Comparison of ENCODE assay signal across 22 cellular contexts in the genomic region with DNA sequence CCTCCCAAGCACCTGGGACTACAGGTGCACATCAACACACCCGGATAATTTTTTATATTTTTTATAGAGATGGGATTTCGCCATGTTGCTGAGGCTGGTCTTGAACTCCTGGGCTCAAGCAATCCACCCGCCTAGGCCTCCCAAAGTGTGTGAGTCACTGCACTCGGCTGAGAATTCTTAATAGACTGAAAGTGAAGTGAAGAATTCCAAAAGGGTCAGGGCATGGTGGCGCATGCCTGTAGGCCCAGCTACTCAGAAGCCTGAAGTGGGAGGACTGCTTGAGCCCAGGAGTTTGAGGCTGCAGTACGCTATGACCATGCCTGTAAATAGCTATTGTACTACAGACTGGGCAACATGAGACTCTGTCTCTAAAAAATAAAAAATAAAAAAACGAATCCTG.
"Had no signal": no experiment of that assay in that cellular context is flagged by ENCODE, and none has a peak within 500 bp of the region (broad histone marks: within the 10 kb centered on the region; RNA-seq: fewer than 3 reads in every experiment).

No MANE protein-coding gene starts in this region.

- DNase-seq: activated CD4-positive, alpha-beta T cell treated with anti-CD3 and anti-CD28 coated beads, Interleukin-2, amount 50 U/mL, for 48 hours; activated CD8-positive, alpha-beta memory T cell treated with anti-CD3 and anti-CD28 coated beads, Interleukin-2, amount 50 U/mL, for 48 hours; activated naive CD4-positive, alpha-beta T cell treated with anti-CD3 and anti-CD28 coated beads for 36 hours; activated naive CD8-positive, alpha-beta T cell treated with anti-CD3 and anti-CD28 coated beads, Interleukin-2, amount 10 ng/mL, durations not matched to agents 7 days and 5 days; activated T-cell treated with anti-CD3 and anti-CD28 coated beads, Interleukin-2, amount 50 U/mL, for 4 hours; amygdala; cerebellar nuclear complex; foreskin fibroblast; naive B cell; nucleus accumbens; retina; stimulated activated CD4-positive, alpha-beta T cell treated with anti-CD3 and anti-CD28 coated beads, Interleukin-12 subunit alpha, Interleukin-12 subunit beta, amount 100 ng/mL, for 4 hours; stimulated activated CD4-positive, alpha-beta T cell treated with anti-CD3 and anti-CD28 coated beads, Interleukin-4, amount 100 ng/mL, for 4 hours; stimulated activated naive CD8-positive, alpha-beta T cell treated with anti-CD3 and anti-CD28 coated beads, Interleukin-15, Interleukin-2, amounts not matched to agents 100 U/mL and 50 U/mL, for 24 hours; substantia nigra; T-helper 9 cell; tibial artery; uterus had no signal

- H3K27me3 ChIP-seq: hepatocyte, tibial artery, uterus had no signal

- H3K27me3 Mint-ChIP-seq: activated naive CD8-positive, alpha-beta T cell treated with anti-CD3 and anti-CD28 coated beads, Interleukin-2, amount 10 ng/mL, durations not matched to agents 7 days and 5 days; naive B cell had no signal

- H3K4me3 Mint-ChIP-seq: activated naive CD4-positive, alpha-beta T cell treated with anti-CD3 and anti-CD28 coated beads for 36 hours; activated naive CD8-positive, alpha-beta T cell treated with anti-CD3 and anti-CD28 coated beads, Interleukin-2, amount 10 ng/mL, durations not matched to agents 7 days and 5 days; activated T-cell treated with anti-CD3 and anti-CD28 coated beads, Interleukin-2, amount 50 U/mL, for 4 hours; naive B cell; WTC11 had no signal

- H3K27ac ChIP-seq: hepatocyte, tibial artery, uterus had no signal

- H3K27ac Mint-ChIP-seq: activated naive CD4-positive, alpha-beta T cell treated with anti-CD3 and anti-CD28 coated beads for 36 hours; activated naive CD8-positive, alpha-beta T cell treated with anti-CD3 and anti-CD28 coated beads, Interleukin-2, amount 10 ng/mL, durations not matched to agents 7 days and 5 days; activated T-helper 2 cell treated with anti-CD3 and anti-CD28 coated beads, Interferon-gamma antibody, Interleukin-2, Interleukin-4, amounts not matched to agents 10 μg/mL and 5 μg/mL and 100 μg/mL, durations not matched to agents 14 hours and 24 hours and 36 hours; WTC11 had no signal

- ATAC-seq: activated T-cell treated with anti-CD3 and anti-CD28 coated beads, Interleukin-2, amount 50 U/mL, for 4 hours; stimulated activated naive CD8-positive, alpha-beta T cell treated with anti-CD3 and anti-CD28 coated beads, Interleukin-15, Interleukin-2, amounts not matched to agents 100 U/mL and 50 U/mL, for 24 hours; WTC11 had no signal

- H3K9me3 ChIP-seq: tibial artery, uterus had no signal

- H3K9me3 Mint-ChIP-seq: activated naive CD4-positive, alpha-beta T cell treated with anti-CD3 and anti-CD28 coated beads for 36 hours; activated naive CD8-positive, alpha-beta T cell treated with anti-CD3 and anti-CD28 coated beads, Interleukin-2, amount 10 ng/mL, durations not matched to agents 7 days and 5 days; activated T-cell treated with anti-CD3 and anti-CD28 coated beads, Interleukin-2, amount 50 U/mL, for 4 hours; activated T-helper 2 cell treated with anti-CD3 and anti-CD28 coated beads, Interferon-gamma antibody, Interleukin-2, Interleukin-4, amounts not matched to agents 10 μg/mL and 5 μg/mL and 100 μg/mL, durations not matched to agents 14 hours and 24 hours and 36 hours; immature natural killer cell; naive B cell; WTC11 had no signal

- H3K36me3 ChIP-seq: uterus had no signal

- H3K4me3 ChIP-seq: hepatocyte, tibial artery, uterus had no signal
